Comparison of ENCODE assay signal across 8 cellular contexts in genomic region chr6:36442671-36443497, GRCh38. TPM values are rescaled to one million over a fixed set of nuclear protein-coding genes. Genes with fewer than 3 reads are reported as not detected.
A peak's percentile ranks its signal among the peaks of the same experiment; 100 is the strongest.
DNase-seq lines count a peak whose midpoint lies in the region; ATAC-seq, FAIRE-seq and TF ChIP-seq lines count a peak whose summit lies in the region.

TSS of gene KCTD20 (plus strand) at chr6:36443000. CDS start at chr6:36470098, 27,098 bp downstream.
TSS of gene PXT1 (minus strand) at chr6:36442854. CDS start at chr6:36426082, 16,772 bp downstream.

- DNase-seq in AG09309 (ENCODE audit: low read depth) = peak; percentile 46
- DNase-seq in NCI-H226 = peak; percentile 78
- peak; percentile 84 for DNase-seq in central memory CD4-positive, alpha-beta T cell
- DNase-seq in kidney = peak; percentile 95
- DNase-seq in stimulated activated CD4-positive, alpha-beta T cell treated with anti-CD3 and anti-CD28 coated beads, Interleukin-12 subunit alpha, Interleukin-12 subunit beta, amount 100 ng/mL, for 48 hours (ENCODE audit: low read depth in 2 of 3, low spot score in 1 of 3) = peak; percentile 73 to 85 (median 80)

- peak within 1 kb of the TSS; percentile 83 for H3K4me3 ChIP-seq in AG09309 (ENCODE audit: control insufficient read depth, low read depth, low read length)
- peak within 1 kb of the TSS; percentile 92 to 96 for H3K4me3 ChIP-seq in kidney (ENCODE audit: low read length in 2 of 2)

- peak; percentile 79 for ATAC-seq in GM19023 (IDR thresholded peaks at IDR 0.05; ENCODE audit: unreplicated experiment)
- ATAC-seq in HG03159 (IDR thresholded peaks at IDR 0.05; ENCODE audit: unreplicated experiment) = peak; percentile 83
- ATAC-seq in activated CD4-positive, CD25-positive, alpha-beta regulatory T cell treated with anti-CD3 and anti-CD28 coated beads, Interleukin-2, amount 50 U/mL, for 24 hours = peak; percentile 83 to 85

- peaks cover 10 to 16% of the 10 kb centered on the region in 2 donors for H3K4me1 ChIP-seq in kidney (ENCODE audit: control insufficient read depth in 1 of 2, insufficient read depth in 1 of 2, low read depth in 1 of 2, low read length in 2 of 2)

- FAIRE-seq in kidney (lab: Jason Lieb, UNC) = no peak

- intact Hi-C loops in kidney (cut with DNase I) = no loop called here

- TF ChIP-seq CTCF in AG09309 (IDR thresholded peaks at IDR 0.05; ENCODE audit: control insufficient read depth, insufficient read depth, low read depth, low read length, missing control alignments) = no peak
- TF ChIP-seq CTCF in kidney (IDR thresholded peaks at IDR 0.05; ENCODE audit: borderline replicate concordance, extremely low read depth, insufficient read depth) = no peak

- peak within 1 kb of the TSS; percentile 83 to 89 for H3K9ac ChIP-seq in kidney (ENCODE audit: low read length in 2 of 2)

- no peaks in the 10 kb centered on the region for H3K9me3 ChIP-seq in kidney (ENCODE audit: control insufficient read depth in 1 of 2, low read length in 2 of 2)

- H3K27ac ChIP-seq in kidney (ENCODE audit: low read depth in 2 of 2, low read length in 2 of 2) = peak within 1 kb of the TSS; percentile 97

- H3K36me3 ChIP-seq in kidney (ENCODE audit: control insufficient read depth in 1 of 2, insufficient read depth in 2 of 2, low read length in 2 of 2) = no peaks in the 10 kb centered on the region

RNA-seq across cellular contexts. Expression of gene KCTD20, which starts in this region (rescaled TPM):
- 35.6 TPM for total RNA-seq in kidney
- polyA plus RNA-seq in kidney (ENCODE audit: insufficient read depth, low read depth, low replicate concordance) = 11.5 TPM

RNA-seq across cellular contexts. Expression of gene PXT1, which starts in this region (rescaled TPM):
- 0.13 TPM for total RNA-seq in kidney
- not detected for polyA plus RNA-seq in kidney (ENCODE audit: insufficient read depth, low read depth, low replicate concordance)

Comparison
In these comparisons a context has a peak if more than half of its experiments do, and no peak if none do; other contexts are left out.
1. Peak in every context shown above with its lines: DNase-seq, ATAC-seq, H3K4me3 ChIP-seq and H3K27ac ChIP-seq.